ENCODE assay signal across 19 cellular contexts in the genomic region with DNA sequence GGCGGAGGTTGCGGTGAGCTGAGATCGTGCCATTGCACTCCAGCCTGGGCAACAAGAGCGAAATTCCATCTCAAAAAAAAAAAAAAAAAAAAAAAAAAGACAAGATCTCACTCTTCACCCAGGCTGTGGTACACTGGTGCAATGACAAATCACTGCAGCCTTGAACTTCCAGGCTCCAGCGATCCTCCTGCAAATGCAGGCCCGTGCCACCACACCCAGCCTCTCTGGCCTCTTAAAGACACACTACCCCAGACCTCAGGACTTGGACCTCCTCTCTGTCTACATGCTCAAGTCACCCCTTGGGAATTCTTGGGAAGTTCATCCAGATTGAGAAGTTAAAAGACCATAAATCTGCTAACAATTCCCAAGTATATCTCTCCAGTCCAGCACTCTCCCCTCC. TPM values are rescaled to one million over a fixed set of nuclear protein-coding genes. Genes with fewer than 3 reads are reported as not detected.
DNase-seq lines count a peak whose midpoint lies in the region; ATAC-seq and TF ChIP-seq lines count a peak whose summit lies in the region.
"Had no signal": no experiment of that assay in that cellular context is flagged by ENCODE, and none has a peak within 500 bp of the region (broad histone marks: within the 10 kb centered on the region; RNA-seq: fewer than 3 reads in every experiment).

No MANE protein-coding gene starts in this region.

- intact Hi-C loops in adrenal gland (cut with DNase I), result no loop called here
- intact Hi-C loops in breast epithelium (cut with DNase I; ENCODE audit: low total_unique reads), result no loop called here

- H3K36me3 ChIP-seq in adrenal gland (replicated peaks in 1 of 2) (no peaks in the 10 kb centered on the region), breast epithelium (no peaks in the 10 kb centered on the region)
- H3K36me3 ChIP-seq: BE2C had no signal

- peak; percentile 37 for DNase-seq in AG10803 (ENCODE audit: low read depth)
- DNase-seq in EH (ENCODE audit: low read depth), result peak; percentile 21
- peak in 6 of 7 donors; percentile 73 to 84 (median 82) for DNase-seq in adrenal gland
- peak; percentile 48 for DNase-seq in fibroblast of the aortic adventitia (ENCODE audit: low read depth)
- no peak for DNase-seq in breast epithelium (ENCODE audit: low spot score in 2 of 2)
- no peak for DNase-seq in NCI-H2196 (lab: John Stamatoyannopoulos, UW; ENCODE audit: unreplicated experiment)
- DNase-seq: 8988T; BE2C; C1 segment of cervical spinal cord; Caco-2; CD4-positive, CD25-positive, alpha-beta regulatory T cell; GDM1; GOT3; H7; IMR-90 had no signal

- H3K27me3 ChIP-seq in adrenal gland (no peaks in the 10 kb centered on the region), breast epithelium (no peaks in the 10 kb centered on the region)

- H3K9me3 ChIP-seq in adrenal gland (replicated peaks in 1 of 3), result no peaks in the 10 kb centered on the region
- H3K9me3 ChIP-seq in breast epithelium, result no peaks in the 10 kb centered on the region
- H3K9me3 ChIP-seq: BE2C, Caco-2 had no signal

- H3K4me1 ChIP-seq in adrenal gland (replicated peaks in 1 of 2), result peaks cover 5 to 21% of the 10 kb centered on the region in 2 donors
- no peaks in the 10 kb centered on the region for H3K4me1 ChIP-seq in breast epithelium

- TF ChIP-seq CTCF in AG10803 (conservative IDR thresholded peaks at IDR 0.05; ENCODE audit: low read length), result no peak
- TF ChIP-seq CTCF in adrenal gland (IDR thresholded peaks at IDR 0.05), result no peak
- TF ChIP-seq CTCF in fibroblast of the aortic adventitia (IDR thresholded peaks at IDR 0.05; ENCODE audit: insufficient read depth, low read length), result no peak
- TF ChIP-seq CTCF in breast epithelium (IDR thresholded peaks at IDR 0.05), result no peak

- TF ChIP-seq POLR2A in adrenal gland (IDR thresholded peaks at IDR 0.05), result no peak
- TF ChIP-seq POLR2A in breast epithelium (IDR thresholded peaks at IDR 0.05), result no peak

- ATAC-seq in GM18511 (IDR thresholded peaks at IDR 0.05; ENCODE audit: unreplicated experiment) (no peak), GM21381 (IDR thresholded peaks at IDR 0.05; ENCODE audit: unreplicated experiment) (no peak)
- ATAC-seq: HCT116, K562 had no signal

- no peak overlapping the region for H3K27ac ChIP-seq in adrenal gland
- no peak overlapping the region for H3K27ac ChIP-seq in breast epithelium

- 29 to 47% (median 45%) methylated on average over 5 to 6 of the region's 6 CpGs for WGBS in adrenal gland, 4 donors

- no peak overlapping the region for H3K4me3 ChIP-seq in AG10803 (ENCODE audit: low read length)
- H3K4me3 ChIP-seq in adrenal gland, result no peak overlapping the region
- no peak overlapping the region for H3K4me3 ChIP-seq in fibroblast of the aortic adventitia (ENCODE audit: low read depth, low read length)
- no peak overlapping the region for H3K4me3 ChIP-seq in breast epithelium
- H3K4me3 ChIP-seq: K562 had no signal

RNA-seq across cellular contexts. Expression of a gene that starts 10.5 kb away (rescaled TPM):
- under 1 TPM in 6 of 8 donors, not detected in 2; 0.11 to 0.34 (median 0.23) TPM for total RNA-seq in adrenal gland
- polyA plus RNA-seq in adrenal gland, result under 1 TPM in 2 of 3 donors, not detected in 1; 0.20 to 0.24 TPM
- 0.18 TPM in 1 of 2 replicates, not detected in the other for total RNA-seq in fibroblast of the aortic adventitia (ENCODE audit: low replicate concordance)
- total RNA-seq in breast epithelium, result under 1 TPM in 2 of 3 donors, not detected in 1; 0.16 to 0.33 TPM
- total RNA-seq: Caco-2; CD4-positive, CD25-positive, alpha-beta regulatory T cell had no signal
- polyA plus RNA-seq: CD4-positive, CD25-positive, alpha-beta regulatory T cell had no signal

RNA-seq across cellular contexts. Expression of a gene that starts 12.7 kb away (rescaled TPM):
- total RNA-seq in adrenal gland (10 to 100 TPM in 5 of 8 donors, 1 to 10 TPM in 3; 5.4 to 12.8 (median 10.4) TPM), fibroblast of the aortic adventitia (ENCODE audit: low replicate concordance) (2.0 and 10.2 TPM in 2 replicates), breast epithelium (1 to 10 TPM; 2.7 to 9.1 (median 5.2) TPM)
- polyA plus RNA-seq in adrenal gland, result 1 to 10 TPM; 3.2 to 6.6 (median 3.9) TPM

RNA-seq across cellular contexts. Expression of a gene that starts 25.3 kb away (rescaled TPM):
- 10 to 100 TPM; 10.2 to 20.8 (median 13.9) TPM for total RNA-seq in adrenal gland
- polyA plus RNA-seq in adrenal gland, result 10 to 100 TPM in 2 of 3 donors, 1 to 10 TPM in 1; 1.7 to 20.6 (median 11.1) TPM
- total RNA-seq in fibroblast of the aortic adventitia (ENCODE audit: low replicate concordance), result 13.8 and 18.2 TPM in 2 replicates
- total RNA-seq in breast epithelium, result 10 to 100 TPM; 10.4 to 25.3 (median 18.0) TPM

RNA-seq across cellular contexts. Expression of a gene that starts 43.6 kb away (rescaled TPM):
- 10 to 100 TPM; 15.2 to 34.9 (median 29.5) TPM for total RNA-seq in adrenal gland
- polyA plus RNA-seq in adrenal gland, result 10 to 100 TPM; 12.1 to 60.2 (median 32.4) TPM
- total RNA-seq in fibroblast of the aortic adventitia (ENCODE audit: low replicate concordance), result 6.2 and 24.4 TPM in 2 replicates
- 10 to 100 TPM; 17.3 to 28.1 (median 25.2) TPM for total RNA-seq in breast epithelium

RNA-seq across cellular contexts. Expression of a gene that starts 52.0 kb away (rescaled TPM):
- 1,000 to 10,000 TPM in 1 of 8 donors, 100 to 1,000 TPM in 7; 329 to 1,019 (median 476) TPM for total RNA-seq in adrenal gland
- polyA plus RNA-seq in adrenal gland, result 100 to 1,000 TPM; 170 to 374 (median 280) TPM
- total RNA-seq in fibroblast of the aortic adventitia (ENCODE audit: low replicate concordance), result 179 and 252 TPM in 2 replicates
- 100 to 1,000 TPM; 165 to 473 (median 221) TPM for total RNA-seq in breast epithelium

Comparison
In these comparisons a context has a peak if more than half of its experiments do, and no peak if none do; other contexts are left out.
1. DNase-seq: peak in AG10803 (single experiment), EH (single experiment), adrenal gland (6 of 7) and fibroblast of the aortic adventitia (single experiment); none in breast epithelium (0 of 2) and NCI-H2196 (single experiment).